ENCODE assay signal across 8 cellular contexts in genomic region chr16:84514874-84515835, GRCh38. TPM values are rescaled to one million over a fixed set of nuclear protein-coding genes. Genes with fewer than 3 reads are reported as not detected.
DNase-seq lines count a peak whose midpoint lies in the region; ATAC-seq, FAIRE-seq and TF ChIP-seq lines count a peak whose summit lies in the region.

No MANE protein-coding gene starts in this region.

- peak overlapping the region; percentile 87 for H3K27ac Mint-ChIP-seq in Caco-2 (ENCODE audit: unreplicated experiment)
- H3K27ac Mint-ChIP-seq in osteocyte (ENCODE audit: unreplicated experiment): no peak overlapping the region

- H2BK12ac ChIP-seq in H1 (ENCODE audit: low read depth, low read length): peak overlapping the region; percentile 64; the same call in 1 of the 2 replicates

- no peak overlapping the region for H3K14ac ChIP-seq in H1 (ENCODE audit: insufficient read length)

- no peak overlapping the region for H3K23ac ChIP-seq in H1 (ENCODE audit: insufficient read length)

- H3K36me3 Mint-ChIP-seq in Caco-2 (ENCODE audit: insufficient read depth, unreplicated experiment) (peaks cover 13% of the 10 kb centered on the region), osteocyte (ENCODE audit: unreplicated experiment) (no peaks in the 10 kb centered on the region)

- no peak overlapping the region; the same call in 1 of the 2 replicates for H4K8ac ChIP-seq in H1 (ENCODE audit: extremely low read depth, insufficient read depth, low read length)

- H3K9ac ChIP-seq in HUES48 (ENCODE audit: low read depth, low read length): no peak overlapping the region
- H3K9ac ChIP-seq in H1 (replicated peaks in 1 of 4; ENCODE audit: extremely low read depth in 1 of 4, low read depth in 3 of 4, low read length in 3 of 4): no peak overlapping the region

- CTCF ChIA-PET in Caco-2 (lab: Charles Lee): interaction anchor here (0.5 kb wide), 1 partner anchor 119 kb away, joined by 3 read pairs; no protein-coding TSS in a partner anchor
- CTCF ChIA-PET in H1 (lab: Charles Lee; ENCODE audit: partially characterized antibody): interaction anchor here (0.8 to 6.6 kb wide), 5 partner anchors 9 to 401 kb away, joined by 3 to 49 read pairs (median 11); no protein-coding TSS in a partner anchor

- peak overlapping the region; percentile 60 for H2BK5ac ChIP-seq in H1 (ENCODE audit: low read depth, low read length)

- H3K79me1 ChIP-seq in H1 (ENCODE audit: low read depth, low read length): no peaks in the 10 kb centered on the region

- POLR2A ChIA-PET in Caco-2 (lab: Charles Lee) (interaction anchor here (0.5 to 1.4 kb wide), 6 partner anchors 17 to 249 kb away, joined by 3 to 7 read pairs (median 3); no protein-coding TSS in a partner anchor), H1 (lab: Charles Lee; ENCODE audit: partially characterized antibody) (interaction anchor here (1.0 to 1.5 kb wide), 3 partner anchors 17 to 51 kb away, joined by 3 to 4 read pairs (median 3); no protein-coding TSS in a partner anchor)

- no peak overlapping the region for H2BK20ac ChIP-seq in H1 (ENCODE audit: low read length)

- peak; percentile 90 for ATAC-seq in GM19468 (IDR thresholded peaks at IDR 0.05; ENCODE audit: extremely low read depth, unreplicated experiment)

- DNase-seq in Caco-2: peak; percentile 86 to 89
- DNase-seq in activated CD4-positive, CD25-positive, alpha-beta regulatory T cell treated with anti-CD3 and anti-CD28 coated beads, Interleukin-2, amount 50 U/mL, for 72 hours: peak; percentile 70
- no peak for DNase-seq in H1 (ENCODE audit: low read depth in 1 of 2, low spot score in 2 of 2)
- peak; percentile 59 to 68 (median 61) for DNase-seq in stimulated activated CD4-positive, alpha-beta T cell treated with anti-CD3 and anti-CD28 coated beads, TNF-alpha, amount 100 ng/mL, for 4 hours (ENCODE audit: low read depth in 3 of 3)
- DNase-seq in osteocyte (ENCODE audit: extremely low spot score, unreplicated experiment): no peak
- DNase-seq in urothelium cell line (ENCODE audit: low spot score): no peak

- TF ChIP-seq RAD21 in H1 (IDR thresholded peaks at IDR 0.05 in 1 of 2, conservative IDR thresholded peaks at IDR 0.05 in 1 of 2; ENCODE audit: low read depth in 2 of 2, low read length in 2 of 2): no peak

- H4K20me1 ChIP-seq in H1 (replicated peaks in 1 of 2; ENCODE audit: control insufficient read depth in 1 of 2, insufficient read depth in 2 of 2, low read length in 2 of 2): no peaks in the 10 kb centered on the region

- H3K4me1 Mint-ChIP-seq in Caco-2 (ENCODE audit: low read depth, unreplicated experiment) (peaks cover 52% of the 10 kb centered on the region), osteocyte (ENCODE audit: unreplicated experiment) (peaks cover 29% of the 10 kb centered on the region)

- no peaks in the 10 kb centered on the region for H3K23me2 ChIP-seq in H1 (ENCODE audit: low read depth, low read length)

- H4K91ac ChIP-seq in H1 (replicated peaks; ENCODE audit: insufficient read length, low read length): no peak overlapping the region

- no peaks in the 10 kb centered on the region for H3K36me3 ChIP-seq in Caco-2 (ENCODE audit: control insufficient read depth, insufficient read depth, low read length)
- H3K36me3 ChIP-seq in HUES48 (ENCODE audit: control insufficient read depth, insufficient read depth, low read length): no peaks in the 10 kb centered on the region
- no peaks in the 10 kb centered on the region for H3K36me3 ChIP-seq in H1 (ENCODE audit: control insufficient read depth in 2 of 4, insufficient read depth in 4 of 4, low read length in 3 of 4)

- no peak overlapping the region for H2AK5ac ChIP-seq in H1 (ENCODE audit: low read depth, low read length)

- H2AFZ ChIP-seq in H1 (ENCODE audit: low read length): 0 out of 2 replicates have a peak overlapping the region, but pooled peaks have one; percentile 22

- H3K79me2 ChIP-seq in H1 (ENCODE audit: control insufficient read depth in 1 of 2, insufficient read depth in 2 of 2, low read length in 2 of 2): no peaks in the 10 kb centered on the region

- FAIRE-seq in H1 (lab: Jason Lieb, UNC) (no peak), urothelium cell line (lab: Jason Lieb, UNC) (no peak)

- H3K4me1 ChIP-seq in Caco-2 (peaks cover 51% of the 10 kb centered on the region), HUES48 (ENCODE audit: control insufficient read depth, insufficient read depth, low read length) (peaks cover 5% of the 10 kb centered on the region; the same call in 1 of the 2 replicates), H1 (replicated peaks in 1 of 4; ENCODE audit: control insufficient read depth in 3 of 4, insufficient read depth in 4 of 4, low read length in 3 of 4) (peaks cover 3 to 9% (median 7%) of the 10 kb centered on the region in 4 experiments; a peak in 6 of 7 replicates)

- BruUV-seq in Caco-2 (replicated peaks; lab: Mats Ljungman, UMichigan): TSS peak; percentile 90

- H2BK120ac ChIP-seq in H1 (replicated peaks; ENCODE audit: low read depth, low read length): no peak overlapping the region

- intact Hi-C loops in Caco-2 (cut with micrococcal nuclease; ENCODE audit: unreplicated experiment): loop anchor here (1.0 kb wide), 1 partner anchor 103 kb away; the partner anchor contains the start of gene COTL1

- H3K4me3 ChIP-seq in Caco-2 (ENCODE audit: low read depth, low read length) (no peak overlapping the region), HUES48 (ENCODE audit: low read depth, low read length) (no peak overlapping the region), H1 (ENCODE audit: extremely low read depth in 1 of 4, insufficient read depth in 2 of 4, low read depth in 3 of 4, low read length in 4 of 4) (no peak overlapping the region)

- H3K4me3 Mint-ChIP-seq in Caco-2 (ENCODE audit: unreplicated experiment): peak overlapping the region; percentile 12
- H3K4me3 Mint-ChIP-seq in osteocyte (ENCODE audit: unreplicated experiment): no peak overlapping the region

- no peak overlapping the region for H3K56ac ChIP-seq in H1 (replicated peaks; ENCODE audit: insufficient read length, low read depth, low read length)

- no peak for TF ChIP-seq EP300 in H1 (IDR thresholded peaks at IDR 0.05; ENCODE audit: borderline replicate concordance in 1 of 2, low read depth in 2 of 2, low read length in 2 of 2)

- H2BK15ac ChIP-seq in H1 (ENCODE audit: low read length): no peak overlapping the region; the same call in 1 of the 2 replicates

- TF ChIP-seq CTCF in Caco-2 (IDR thresholded peaks at IDR 0.05; ENCODE audit: insufficient read depth in 1 of 2, low read depth in 1 of 2, low read length in 1 of 2, severe bottlenecking in 1 of 2, unreplicated experiment in 1 of 2): no peak
- TF ChIP-seq CTCF in H1 (IDR thresholded peaks at IDR 0.05; ENCODE audit: control extremely low read depth in 1 of 3, insufficient read depth in 1 of 3, low read depth in 1 of 3, low read length in 3 of 3): no peak
- TF ChIP-seq CTCF in osteocyte (IDR thresholded peaks at IDR 0.05): no peak

- H3K27me3 Mint-ChIP-seq in Caco-2 (ENCODE audit: insufficient read depth, unreplicated experiment) (no peaks in the 10 kb centered on the region), osteocyte (ENCODE audit: unreplicated experiment) (no peaks in the 10 kb centered on the region)

- H3K4me2 ChIP-seq in H1 (ENCODE audit: insufficient read depth in 1 of 2, low read depth in 2 of 2, low read length in 2 of 2): no peak overlapping the region

- 85% methylated on average over 25 of the region's 26 CpGs; no CpG with 5 or more reads in 1 of the 2 experiments for WGBS in H1 (ENCODE audit: extremely low coverage in 1 of 2, insufficient coverage in 1 of 2, insufficient read length in 1 of 2, insufficient replicate concordance in 2 of 2, low coverage in 1 of 2, low lambda C conversion rate in 2 of 2, missing lambda C conversion rate in 1 of 2), 2 experiments

- no peak for TF ChIP-seq POLR2A in H1 (IDR thresholded peaks at IDR 0.05; ENCODE audit: control extremely low read depth in 1 of 2, low read depth in 2 of 2, low read length in 2 of 2)

- no peaks in the 10 kb centered on the region for H3K9me3 Mint-ChIP-seq in Caco-2 (ENCODE audit: unreplicated experiment)
- H3K9me3 Mint-ChIP-seq in osteocyte (ENCODE audit: unreplicated experiment): no peaks in the 10 kb centered on the region

- H3K4ac ChIP-seq in H1 (replicated peaks; ENCODE audit: insufficient read length, low read depth, low read length): no peak overlapping the region

- H3K18ac ChIP-seq in H1 (ENCODE audit: extremely low read depth, low read length): peak overlapping the region; percentile 51

- no peaks in the 10 kb centered on the region for H3K9me3 ChIP-seq in Caco-2
- H3K9me3 ChIP-seq in HUES48 (ENCODE audit: control insufficient read depth, insufficient read depth, low read length): no peaks in the 10 kb centered on the region
- H3K9me3 ChIP-seq in H1 (ENCODE audit: insufficient read depth in 2 of 2, low read depth in 1 of 2, low read length in 1 of 2): no peaks in the 10 kb centered on the region

- H4K5ac ChIP-seq in H1 (ENCODE audit: insufficient read length, low read depth, low read length): no peak overlapping the region

- no peaks in the 10 kb centered on the region for H3K27me3 ChIP-seq in Caco-2 (replicated peaks; ENCODE audit: control insufficient read depth, insufficient read depth, low read length)
- H3K27me3 ChIP-seq in HUES48 (ENCODE audit: control insufficient read depth, insufficient read depth, low read length): no peaks in the 10 kb centered on the region
- no peaks in the 10 kb centered on the region; a peak in 1 of 7 replicates for H3K27me3 ChIP-seq in H1 (replicated peaks in 1 of 4; ENCODE audit: control insufficient read depth in 3 of 4, extremely low read depth in 1 of 4, insufficient read depth in 3 of 4, low read length in 3 of 4)

- peak overlapping the region; percentile 15 for H3K27ac ChIP-seq in HUES48 (ENCODE audit: low read depth, low read length)
- no peak overlapping the region for H3K27ac ChIP-seq in H1 (ENCODE audit: low read depth, low read length)

TF ChIP-seq in H1, 55 proteins besides CTCF, POLR2A, EP300 and RAD21 (continues in another document):
- peak; percentile 64; the same call in 1 of the 2 replicates for TF ChIP-seq KDM1A (IDR thresholded peaks at IDR 0.05; ENCODE audit: borderline replicate concordance, low read length)
- no peak for TF ChIP-seq CHD2 (IDR thresholded peaks at IDR 0.05; ENCODE audit: low read length)
- TF ChIP-seq SRF (IDR thresholded peaks at IDR 0.05; ENCODE audit: low read depth, low read length): peak; percentile 95
- no peak for TF ChIP-seq GTF2F1 (IDR thresholded peaks at IDR 0.05; ENCODE audit: borderline replicate concordance, low read depth, low read length)

RNA-seq across cellular contexts. Expression of gene MEAK7, which starts 10.7 kb away (rescaled TPM):
- total RNA-seq in Caco-2 (2022): 30.9 and 32.7 TPM in 2 replicates
- 19.0 and 19.6 TPM in 2 replicates for total RNA-seq in H1 (2021; fragmentation: NEBNext Ultra II Directional; extraction: Animal tissue kit (Norgen Biotek cat#: 25700))
- 9.6 and 13.6 TPM in 2 replicates for polyA plus RNA-seq in H1 (2011; rRNA removed)
- polyA plus RNA-seq in H1 (2011; cell fraction: cytosol; rRNA removed): 14.1 TPM
- 14.5 TPM for polyA plus RNA-seq in H1 (2011; cell fraction: nucleus; rRNA removed)
- polyA plus RNA-seq in H1 (2012, experiment 1 of 2): 12.3 to 15.0 TPM (median 12.8 TPM) in 4 replicates
- polyA plus RNA-seq in H1 (2012, experiment 2 of 2): 6.5 TPM
- 6.0 TPM for polyA plus RNA-seq in H1 (2013, experiment 1 of 2)
- polyA plus RNA-seq in H1 (2013, experiment 2 of 2): 5.3 TPM
- polyA minus RNA-seq in H1 (2011; rRNA and poly(A)+ RNA removed): 15.7 and 18.2 TPM in 2 replicates
- polyA minus RNA-seq in H1 (2011; cell fraction: cytosol; rRNA and poly(A)+ RNA removed): 18.6 TPM
- 16.5 TPM for polyA minus RNA-seq in H1 (2011; cell fraction: nucleus; rRNA and poly(A)+ RNA removed)
- 26.2 and 28.1 TPM in 2 replicates for total RNA-seq in osteocyte

Comparison
In these comparisons a context has a peak if more than half of its experiments do, and no peak if none do; other contexts are left out.
1. DNase-seq: peak in Caco-2 (2 of 2), activated CD4-positive, CD25-positive, alpha-beta regulatory T cell treated with anti-CD3 and anti-CD28 coated beads, Interleukin-2, amount 50 U/mL, for 72 hours (single experiment) and stimulated activated CD4-positive, alpha-beta T cell treated with anti-CD3 and anti-CD28 coated beads, TNF-alpha, amount 100 ng/mL, for 4 hours (3 of 3); none in H1 (0 of 2), osteocyte (single experiment) and urothelium cell line (single experiment).